In genomic region chr5:169803077-169803981, GRCh38 we compare ENCODE assay signal across 9 cellular contexts.
DNase-seq lines count a peak whose midpoint lies in the region; ATAC-seq and TF ChIP-seq lines count a peak whose summit lies in the region.
"Had no signal": no experiment of that assay in that cellular context is flagged by ENCODE, and none has a peak within 500 bp of the region (broad histone marks: within the 10 kb centered on the region; RNA-seq: fewer than 3 reads in every experiment).

No MANE protein-coding gene starts in this region.

- H3K36me3 ChIP-seq in HEK293 (ENCODE audit: control insufficient read depth in 2 of 2, insufficient read depth in 1 of 2, low read length in 2 of 2) (no peaks in the 10 kb centered on the region), skeletal muscle satellite cell (ENCODE audit: insufficient read depth, low read length) (no peaks in the 10 kb centered on the region), breast epithelium (no peaks in the 10 kb centered on the region), ascending aorta (no peaks in the 10 kb centered on the region)

- H3K4me3 Mint-ChIP-seq in T-helper 17 cell, result no peak overlapping the region

- TF ChIP-seq CTCF in HEK293 (tag by site-specific recombination; IDR thresholded peaks at IDR 0.05), result no peak
- no peak for TF ChIP-seq CTCF in fibroblast of villous mesenchyme (IDR thresholded peaks at IDR 0.05; ENCODE audit: insufficient read depth, low read depth, low read length)
- no peak for TF ChIP-seq CTCF in breast epithelium (IDR thresholded peaks at IDR 0.05)
- TF ChIP-seq CTCF in ascending aorta (IDR thresholded peaks at IDR 0.05), result no peak

- H3K27me3 ChIP-seq in skeletal muscle satellite cell (ENCODE audit: control insufficient read depth, insufficient read depth, low read length) (no peaks in the 10 kb centered on the region), breast epithelium (no peaks in the 10 kb centered on the region), ascending aorta (no peaks in the 10 kb centered on the region)

- H3K9me3 ChIP-seq in HEK293 (ENCODE audit: control insufficient read depth, insufficient read depth, low read depth, low read length) (no peaks in the 10 kb centered on the region), T-helper 17 cell (ENCODE audit: control insufficient read depth, low read length, poor library complexity, severe bottlenecking) (no peaks in the 10 kb centered on the region), skeletal muscle satellite cell (replicated peaks; ENCODE audit: low read length) (no peaks in the 10 kb centered on the region), breast epithelium (no peaks in the 10 kb centered on the region), ascending aorta (no peaks in the 10 kb centered on the region)

- POLR2A ChIA-PET in HEK293 (lab: Yijun Ruan, JAX), result no interaction called here

- H3K4me1 Mint-ChIP-seq in T-helper 17 cell, result peaks cover 21% of the 10 kb centered on the region

- H3K4me1 ChIP-seq in HEK293 (ENCODE audit: control insufficient read depth, insufficient read depth, low read length) (no peaks in the 10 kb centered on the region), skeletal muscle satellite cell (ENCODE audit: control insufficient read depth, insufficient read depth, low read length) (peaks cover 40% of the 10 kb centered on the region), breast epithelium (peaks cover 0 to 5% of the 10 kb centered on the region in 2 donors), ascending aorta (no peaks in the 10 kb centered on the region)

- peaks cover 6% of the 10 kb centered on the region for H3K36me3 Mint-ChIP-seq in T-helper 17 cell (ENCODE audit: low read depth)

- TF ChIP-seq POLR2A in breast epithelium (IDR thresholded peaks at IDR 0.05), result no peak

- intact Hi-C loops in breast epithelium (cut with DNase I; ENCODE audit: low total_unique reads) (no loop called here), ascending aorta (cut with DNase I) (no loop called here)

- no peak overlapping the region for H3K9ac ChIP-seq in skeletal muscle satellite cell (ENCODE audit: low read depth, low read length)

- no peak overlapping the region for H3K4me3 ChIP-seq in HEK293 (ENCODE audit: low read depth, low read length)
- peak overlapping the region; percentile 7 for H3K4me3 ChIP-seq in fibroblast of villous mesenchyme (ENCODE audit: low read depth, low read length)
- no peak overlapping the region for H3K4me3 ChIP-seq in skeletal muscle satellite cell (ENCODE audit: low read length)
- no peak overlapping the region for H3K4me3 ChIP-seq in breast epithelium
- no peak overlapping the region for H3K4me3 ChIP-seq in ascending aorta

- no peaks in the 10 kb centered on the region for H3K27me3 Mint-ChIP-seq in T-helper 17 cell

- no peak for ATAC-seq in T-helper 17 cell
- no peak for ATAC-seq in HG02981 (IDR thresholded peaks at IDR 0.05; ENCODE audit: unreplicated experiment)
- ATAC-seq in HG02852 (IDR thresholded peaks at IDR 0.05; ENCODE audit: unreplicated experiment), result no peak

- DNase-seq in T-helper 17 cell, result no peak
- DNase-seq in fibroblast of villous mesenchyme (ENCODE audit: low read depth), result peak; percentile 99
- DNase-seq in breast epithelium (ENCODE audit: low spot score in 2 of 2), result no peak
- no peak for DNase-seq in ascending aorta (ENCODE audit: low spot score in 2 of 2)
- DNase-seq: dermis blood vessel endothelial cell had no signal

- H3K27ac ChIP-seq in HEK293 (ENCODE audit: extremely low read depth, low read depth, low read length), result no peak overlapping the region
- peak overlapping the region in 1 of 2 donors; percentile 69 for H3K27ac ChIP-seq in breast epithelium
- no peak overlapping the region for H3K27ac ChIP-seq in ascending aorta

- CTCF ChIA-PET in HEK293 (lab: Yijun Ruan, JAX), result interaction anchor here (0.6 to 1.2 kb wide), 3 partner anchors 15 to 177 kb away, joined by 3 to 4 read pairs (median 3); partner anchors contain the start of gene INSYN2B

- H3K4me2 ChIP-seq in skeletal muscle satellite cell (ENCODE audit: low read length), result peak overlapping the region; percentile 1

- peak overlapping the region; percentile 91 for H3K27ac Mint-ChIP-seq in T-helper 17 cell

TF ChIP-seq in HEK293, 187 proteins besides CTCF, POLR2A, EP300 and RAD21 (continues in another document):
- peak; percentile 84 for TF ChIP-seq EGR2 (tag by site-specific recombination; IDR thresholded peaks at IDR 0.05; ENCODE audit: low read depth)
- TF ChIP-seq ZNF362 (tag by site-specific recombination; IDR thresholded peaks at IDR 0.05), result no peak
- no peak for TF ChIP-seq SCRT1 (tag by site-specific recombination; IDR thresholded peaks at IDR 0.05; ENCODE audit: borderline replicate concordance)
- TF ChIP-seq ZNF544 (tag by site-specific recombination; IDR thresholded peaks at IDR 0.05), result no peak
- no peak for TF ChIP-seq SETDB1 (IDR thresholded peaks at IDR 0.05; ENCODE audit: insufficient read length, low read length)
- no peak for TF ChIP-seq KLF10 (tag by site-specific recombination; IDR thresholded peaks at IDR 0.05)
- no peak for TF ChIP-seq ZNF76 (tag by site-specific recombination; IDR thresholded peaks at IDR 0.05; ENCODE audit: borderline replicate concordance, low read depth)
- no peak for TF ChIP-seq ZNF239 (tag by site-specific recombination; IDR thresholded peaks at IDR 0.05)
- TF ChIP-seq ZNF16 (tag by site-specific recombination; IDR thresholded peaks at IDR 0.05; ENCODE audit: low read depth), result no peak
- TF ChIP-seq KLF16 (tag by site-specific recombination; IDR thresholded peaks at IDR 0.05), result no peak
- peak; percentile 48 for TF ChIP-seq ZFHX2 (tag by site-specific recombination; conservative IDR thresholded peaks at IDR 0.05)
- no peak for TF ChIP-seq ZBTB11 (tag by site-specific recombination; conservative IDR thresholded peaks at IDR 0.05; ENCODE audit: low read depth)
- no peak for TF ChIP-seq ZNF658 (tag by site-specific recombination; IDR thresholded peaks at IDR 0.05)
- TF ChIP-seq, protein P1, sequence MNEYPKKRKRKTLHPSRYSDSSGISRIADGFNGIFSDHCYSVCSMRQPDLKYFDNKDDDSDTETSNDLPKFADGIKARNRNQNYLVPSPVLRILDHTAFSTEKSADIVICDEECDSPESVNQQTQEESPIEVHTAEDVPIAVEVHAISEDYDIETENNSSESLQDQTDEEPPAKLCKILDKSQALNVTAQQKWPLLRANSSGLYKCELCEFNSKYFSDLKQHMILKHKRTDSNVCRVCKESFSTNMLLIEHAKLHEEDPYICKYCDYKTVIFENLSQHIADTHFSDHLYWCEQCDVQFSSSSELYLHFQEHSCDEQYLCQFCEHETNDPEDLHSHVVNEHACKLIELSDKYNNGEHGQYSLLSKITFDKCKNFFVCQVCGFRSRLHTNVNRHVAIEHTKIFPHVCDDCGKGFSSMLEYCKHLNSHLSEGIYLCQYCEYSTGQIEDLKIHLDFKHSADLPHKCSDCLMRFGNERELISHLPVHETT (tag by site-specific recombination; IDR thresholded peaks at IDR 0.05), result no peak
- peak; percentile 10; the same call in 1 of the 2 replicates for TF ChIP-seq ZIC2 (tag by site-specific recombination; IDR thresholded peaks at IDR 0.05)
- no peak for TF ChIP-seq ZNF747 (tag by site-specific recombination; IDR thresholded peaks at IDR 0.05)
- TF ChIP-seq ZNF785 (tag by site-specific recombination; IDR thresholded peaks at IDR 0.05), result no peak
- TF ChIP-seq GLIS1 (tag by site-specific recombination; IDR thresholded peaks at IDR 0.05), result peak; percentile 14; the same call in 1 of the 2 replicates
- TF ChIP-seq ZNF324 (tag by site-specific recombination; IDR thresholded peaks at IDR 0.05), result no peak
- TF ChIP-seq, protein P2, sequence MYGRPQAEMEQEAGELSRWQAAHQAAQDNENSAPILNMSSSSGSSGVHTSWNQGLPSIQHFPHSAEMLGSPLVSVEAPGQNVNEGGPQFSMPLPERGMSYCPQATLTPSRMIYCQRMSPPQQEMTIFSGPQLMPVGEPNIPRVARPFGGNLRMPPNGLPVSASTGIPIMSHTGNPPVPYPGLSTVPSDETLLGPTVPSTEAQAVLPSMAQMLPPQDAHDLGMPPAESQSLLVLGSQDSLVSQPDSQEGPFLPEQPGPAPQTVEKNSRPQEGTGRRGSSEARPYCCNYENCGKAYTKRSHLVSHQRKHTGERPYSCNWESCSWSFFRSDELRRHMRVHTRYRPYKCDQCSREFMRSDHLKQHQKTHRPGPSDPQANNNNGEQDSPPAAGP (tag by site-specific recombination; IDR thresholded peaks at IDR 0.05), result 0 out of 2 replicates have a peak, but pooled peaks have one; percentile 41
